In the genomic region with DNA sequence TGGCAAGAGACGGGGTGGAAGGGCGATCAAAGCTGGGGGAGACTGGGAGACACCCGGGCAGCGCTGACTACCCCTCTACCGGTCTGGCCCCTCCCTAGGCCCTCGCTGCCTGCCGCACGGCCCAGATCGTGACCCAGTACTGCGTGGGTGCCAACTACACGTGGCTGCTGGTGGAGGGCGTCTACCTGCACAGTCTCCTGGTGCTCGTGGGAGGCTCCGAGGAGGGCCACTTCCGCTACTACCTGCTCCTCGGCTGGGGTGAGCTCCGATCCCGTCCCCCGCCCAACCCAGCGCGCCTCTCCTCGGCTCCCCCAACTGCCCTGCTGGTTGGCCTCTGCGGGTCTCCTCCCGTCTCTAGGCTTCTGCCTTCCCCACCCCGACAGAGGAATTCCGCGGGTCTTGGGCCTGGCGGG, we compare ENCODE assay signal across 1 cellular context.
TF ChIP-seq lines count a peak whose summit lies in the region.

No MANE protein-coding gene starts in this region.

TF ChIP-seq in IMR-90, 13 proteins besides CTCF, POLR2A, EP300 and RAD21:
- TF ChIP-seq, protein P1, sequence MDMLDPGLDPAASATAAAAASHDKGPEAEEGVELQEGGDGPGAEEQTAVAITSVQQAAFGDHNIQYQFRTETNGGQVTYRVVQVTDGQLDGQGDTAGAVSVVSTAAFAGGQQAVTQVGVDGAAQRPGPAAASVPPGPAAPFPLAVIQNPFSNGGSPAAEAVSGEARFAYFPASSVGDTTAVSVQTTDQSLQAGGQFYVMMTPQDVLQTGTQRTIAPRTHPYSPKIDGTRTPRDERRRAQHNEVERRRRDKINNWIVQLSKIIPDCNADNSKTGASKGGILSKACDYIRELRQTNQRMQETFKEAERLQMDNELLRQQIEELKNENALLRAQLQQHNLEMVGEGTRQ (IDR thresholded peaks at IDR 0.05; ENCODE audit: low read depth, low read length) = no peak
- no peak for TF ChIP-seq RCOR1 (IDR thresholded peaks at IDR 0.05; ENCODE audit: insufficient replicate concordance, low read length)
- TF ChIP-seq, protein P2, sequence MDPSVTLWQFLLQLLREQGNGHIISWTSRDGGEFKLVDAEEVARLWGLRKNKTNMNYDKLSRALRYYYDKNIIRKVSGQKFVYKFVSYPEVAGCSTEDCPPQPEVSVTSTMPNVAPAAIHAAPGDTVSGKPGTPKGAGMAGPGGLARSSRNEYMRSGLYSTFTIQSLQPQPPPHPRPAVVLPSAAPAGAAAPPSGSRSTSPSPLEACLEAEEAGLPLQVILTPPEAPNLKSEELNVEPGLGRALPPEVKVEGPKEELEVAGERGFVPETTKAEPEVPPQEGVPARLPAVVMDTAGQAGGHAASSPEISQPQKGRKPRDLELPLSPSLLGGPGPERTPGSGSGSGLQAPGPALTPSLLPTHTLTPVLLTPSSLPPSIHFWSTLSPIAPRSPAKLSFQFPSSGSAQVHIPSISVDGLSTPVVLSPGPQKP (IDR thresholded peaks at IDR 0.05; ENCODE audit: borderline replicate concordance, low read depth, low read length) = no peak
- no peak for TF ChIP-seq FOS (IDR thresholded peaks at IDR 0.05; ENCODE audit: low read depth, low read length)
- no peak for TF ChIP-seq CEBPB (IDR thresholded peaks at IDR 0.05; ENCODE audit: low read depth, low read length)
- TF ChIP-seq BHLHE40 (IDR thresholded peaks at IDR 0.05; ENCODE audit: low read depth, low read length) = no peak
- TF ChIP-seq SMC3 (IDR thresholded peaks at IDR 0.05; ENCODE audit: low read depth, low read length) = no peak
- no peak for TF ChIP-seq NFE2L2 (IDR thresholded peaks at IDR 0.05; ENCODE audit: low read depth, low read length)
- no peak for TF ChIP-seq CHD1 (IDR thresholded peaks at IDR 0.05; ENCODE audit: low read depth, low read length)
- TF ChIP-seq MAZ (IDR thresholded peaks at IDR 0.05; ENCODE audit: borderline replicate concordance, low read depth, low read length) = no peak
- TF ChIP-seq MXI1 (IDR thresholded peaks at IDR 0.05; ENCODE audit: borderline replicate concordance, low read depth, low read length) = no peak
- TF ChIP-seq MAFK (IDR thresholded peaks at IDR 0.05; ENCODE audit: low read depth, low read length) = no peak
- no peak for TF ChIP-seq RFX5 (IDR thresholded peaks at IDR 0.05; ENCODE audit: low read depth, low read length)
